Comparison of ENCODE assay signal across 14 cellular contexts in the genomic region with DNA sequence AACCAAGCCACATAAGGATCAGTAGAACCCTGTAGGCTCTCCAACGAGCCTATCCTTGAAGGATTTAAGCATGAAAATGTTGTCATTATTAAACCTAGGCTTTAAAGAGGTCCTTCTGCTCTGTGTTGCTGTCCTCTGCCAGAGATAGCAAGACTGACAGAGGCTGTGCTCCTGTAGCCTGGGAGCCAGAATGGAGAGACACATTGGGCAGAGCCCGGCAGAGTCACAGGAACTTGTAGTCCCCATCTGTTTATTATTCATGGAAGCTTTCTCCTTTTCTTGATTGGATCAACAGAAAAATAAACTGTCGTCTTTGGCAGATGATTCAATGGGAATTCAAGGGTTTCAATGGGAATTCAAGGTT. TPM values are rescaled to one million over a fixed set of nuclear protein-coding genes. Genes with fewer than 3 reads are reported as not detected.
DNase-seq lines count a peak whose midpoint lies in the region; ATAC-seq and TF ChIP-seq lines count a peak whose summit lies in the region.
"Had no signal": no experiment of that assay in that cellular context is flagged by ENCODE, and none has a peak within 500 bp of the region (broad histone marks: within the 10 kb centered on the region; RNA-seq: fewer than 3 reads in every experiment).

No MANE protein-coding gene starts in this region.

- H3K27me3 ChIP-seq in OCI-LY1 (ENCODE audit: insufficient read depth, low read length): no peaks in the 10 kb centered on the region
- no peaks in the 10 kb centered on the region for H3K27me3 ChIP-seq in endodermal cell (ENCODE audit: control insufficient read depth, insufficient read depth, low read length, poor library complexity, severe bottlenecking)
- no peaks in the 10 kb centered on the region for H3K27me3 ChIP-seq in smooth muscle cell (ENCODE audit: low read depth)
- no peaks in the 10 kb centered on the region for H3K27me3 ChIP-seq in SJCRH30

- peak overlapping the region; percentile 40; the same call in 1 of the 2 replicates for H3K4me2 ChIP-seq in OCI-LY1 (ENCODE audit: low read length)
- peak overlapping the region; percentile 35 for H3K4me2 ChIP-seq in smooth muscle cell

- no peaks in the 10 kb centered on the region for H3F3A ChIP-seq in OCI-LY1 (ENCODE audit: insufficient read depth, low read length)
- H3F3A ChIP-seq in smooth muscle cell (ENCODE audit: low read depth): no peaks in the 10 kb centered on the region

- H3K27ac ChIP-seq in OCI-LY1 (ENCODE audit: low read depth, low read length, poor library complexity, severe bottlenecking) (peak overlapping the region; percentile 46), endodermal cell (ENCODE audit: low read depth, low read length) (no peak overlapping the region), smooth muscle cell (ENCODE audit: low read depth) (no peak overlapping the region), SJCRH30 (no peak overlapping the region)

- H3K36me3 Mint-ChIP-seq in activated CD8-positive, alpha-beta memory T cell treated with anti-CD3 and anti-CD28 coated beads, Interleukin-2, amount 10 ng/mL, durations not matched to agents 7 days and 5 days: peaks cover 45% of the 10 kb centered on the region
- peaks cover 3% of the 10 kb centered on the region for H3K36me3 Mint-ChIP-seq in endodermal cell (ENCODE audit: low read depth)

- peaks cover 33% of the 10 kb centered on the region for H3K4me1 ChIP-seq in OCI-LY1 (ENCODE audit: insufficient read depth, low read length, severe bottlenecking)
- H3K4me1 ChIP-seq in endodermal cell (ENCODE audit: control insufficient read depth, insufficient read depth, low read length): peaks cover 16% of the 10 kb centered on the region
- no peaks in the 10 kb centered on the region for H3K4me1 ChIP-seq in smooth muscle cell (ENCODE audit: low read depth)
- H3K4me1 ChIP-seq in SJCRH30: no peaks in the 10 kb centered on the region

- no peak overlapping the region for H3K4me3 ChIP-seq in OCI-LY1 (ENCODE audit: low read depth, low read length, poor library complexity, severe bottlenecking)
- peak overlapping the region; percentile 11 for H3K4me3 ChIP-seq in endodermal cell (ENCODE audit: low read length)
- no peak overlapping the region for H3K4me3 ChIP-seq in smooth muscle cell
- no peak overlapping the region for H3K4me3 ChIP-seq in SJCRH30

- ATAC-seq in activated CD8-positive, alpha-beta memory T cell treated with anti-CD3 and anti-CD28 coated beads, Interleukin-2, amount 10 ng/mL, durations not matched to agents 7 days and 5 days: peak; percentile 28
- no peak for ATAC-seq in GM18498 (IDR thresholded peaks at IDR 0.05; ENCODE audit: unreplicated experiment)

- no peaks in the 10 kb centered on the region for H3K9me2 ChIP-seq in OCI-LY1 (ENCODE audit: low read depth, low read length)

- H3K4me1 Mint-ChIP-seq in activated CD8-positive, alpha-beta memory T cell treated with anti-CD3 and anti-CD28 coated beads, Interleukin-2, amount 10 ng/mL, durations not matched to agents 7 days and 5 days: peaks cover 78% of the 10 kb centered on the region
- H3K4me1 Mint-ChIP-seq in endodermal cell: peaks cover 30% of the 10 kb centered on the region

- H3K9me3 Mint-ChIP-seq in activated CD8-positive, alpha-beta memory T cell treated with anti-CD3 and anti-CD28 coated beads, Interleukin-2, amount 10 ng/mL, durations not matched to agents 7 days and 5 days (ENCODE audit: low read depth): peaks cover 20% of the 10 kb centered on the region
- peaks cover 9% of the 10 kb centered on the region for H3K9me3 Mint-ChIP-seq in endodermal cell

- H3K4me3 Mint-ChIP-seq in activated CD8-positive, alpha-beta memory T cell treated with anti-CD3 and anti-CD28 coated beads, Interleukin-2, amount 10 ng/mL, durations not matched to agents 7 days and 5 days: peak overlapping the region; percentile 70
- no peak overlapping the region for H3K4me3 Mint-ChIP-seq in endodermal cell

- H3K9me3 ChIP-seq in OCI-LY1 (ENCODE audit: low read length) (0 out of 2 replicates have a peak, but pooled peaks cover 2% of the 10 kb centered on the region), endodermal cell (ENCODE audit: control insufficient read depth, low read length) (peaks cover 25% of the 10 kb centered on the region), smooth muscle cell (replicated peaks; ENCODE audit: low read depth) (peaks cover 13% of the 10 kb centered on the region), SJCRH30 (replicated peaks) (no peaks in the 10 kb centered on the region)

- no peak for DNase-seq in activated CD8-positive, alpha-beta memory T cell treated with anti-CD3 and anti-CD28 coated beads, Interleukin-2, amount 10 ng/mL, durations not matched to agents 7 days and 5 days
- DNase-seq in activated CD8-positive, alpha-beta memory T cell treated with anti-CD3 and anti-CD28 coated beads, Interleukin-2, amount 50 U/mL, for 4 hours: no peak
- DNase-seq in endodermal cell (no peak), smooth muscle cell (lab: John Stamatoyannopoulos, UW; ENCODE audit: unreplicated experiment) (no peak), SHP77 treated with DMSO at 0.1 percent for 48 hours (lab: John Stamatoyannopoulos, UW) (no peak), SJCRH30 (no peak)
- DNase-seq: erythroblast; NCI-H1048; NCI-H748 treated with DMSO at 0.1 percent for 48 hours; stimulated activated CD4-positive, alpha-beta T cell treated with anti-CD3 and anti-CD28 coated beads, Interleukin-2, amount 100 ng/mL, for 48 hours had no signal

- H2AFZ ChIP-seq in OCI-LY1 (ENCODE audit: low read length) (no peak overlapping the region), smooth muscle cell (ENCODE audit: low read depth) (peak overlapping the region; percentile 61)

- H3K36me3 ChIP-seq in OCI-LY1 (ENCODE audit: insufficient read depth, low read length) (no peaks in the 10 kb centered on the region), endodermal cell (ENCODE audit: control insufficient read depth, insufficient read depth, low read length) (no peaks in the 10 kb centered on the region), smooth muscle cell (ENCODE audit: low read depth) (no peaks in the 10 kb centered on the region), SJCRH30 (no peaks in the 10 kb centered on the region)

- TF ChIP-seq CTCF in OCI-LY1 (IDR thresholded peaks at IDR 0.05; ENCODE audit: low read length) (no peak), endodermal cell (conservative IDR thresholded peaks at IDR 0.05) (no peak), smooth muscle cell (IDR thresholded peaks at IDR 0.05; ENCODE audit: borderline replicate concordance, insufficient read depth, poor library complexity, severe bottlenecking) (no peak)

- H3K79me2 ChIP-seq in OCI-LY1 (ENCODE audit: insufficient read depth, low read length) (no peaks in the 10 kb centered on the region), smooth muscle cell (ENCODE audit: low read depth) (no peaks in the 10 kb centered on the region)

- H4K20me1 ChIP-seq in OCI-LY1 (ENCODE audit: insufficient read depth, low read length) (no peaks in the 10 kb centered on the region), smooth muscle cell (ENCODE audit: low read depth) (no peaks in the 10 kb centered on the region)

- H3K27ac Mint-ChIP-seq in activated CD8-positive, alpha-beta memory T cell treated with anti-CD3 and anti-CD28 coated beads, Interleukin-2, amount 10 ng/mL, durations not matched to agents 7 days and 5 days: peak overlapping the region; percentile 93
- peak overlapping the region; percentile 84 for H3K27ac Mint-ChIP-seq in endodermal cell

- no peaks in the 10 kb centered on the region for H3K27me3 Mint-ChIP-seq in activated CD8-positive, alpha-beta memory T cell treated with anti-CD3 and anti-CD28 coated beads, Interleukin-2, amount 10 ng/mL, durations not matched to agents 7 days and 5 days
- no peaks in the 10 kb centered on the region for H3K27me3 Mint-ChIP-seq in endodermal cell (ENCODE audit: insufficient read depth)

- 51 to 69% methylated on average over 3 of the region's 3 CpGs for WGBS in endodermal cell (ENCODE audit: insufficient coverage in 1 of 2, insufficient read length in 1 of 2), 2 experiments
- WGBS in smooth muscle cell (ENCODE audit: low lambda C conversion rate): 56% methylated on average over 3 of the region's 3 CpGs

- CTCF ChIA-PET in activated CD8-positive, alpha-beta memory T cell treated with anti-CD3 and anti-CD28 coated beads, Interleukin-2, amount 10 ng/mL, durations not matched to agents 7 days and 5 days (lab: Charles Lee): interaction anchor here (0.6 to 3.5 kb wide), 8 partner anchors 9 to 329 kb away, joined by 3 to 27 read pairs (median 4); a partner anchor contains a TSS

- H3K9ac ChIP-seq in OCI-LY1 (ENCODE audit: low read length) (no peak overlapping the region), endodermal cell (ENCODE audit: extremely low read depth, low read length, poor library complexity, severe bottlenecking) (peak overlapping the region; percentile 36), smooth muscle cell (ENCODE audit: low read depth) (no peak overlapping the region)

RNA-seq across cellular contexts. Expression of a gene that starts 19.2 kb away (rescaled TPM):
- 100 to 1,000 TPM in 1 of 2 experiments, 10 to 100 TPM in 1; 59.3 to 105 TPM for total RNA-seq in activated CD8-positive, alpha-beta memory T cell treated with anti-CD3 and anti-CD28 coated beads, Interleukin-2, amount 10 ng/mL, durations not matched to agents 7 days and 5 days
- total RNA-seq in endodermal cell (not detected), smooth muscle cell (not detected in 2 replicates)
- not detected for polyA plus RNA-seq in endodermal cell (2013, experiment 1 of 2)
- polyA plus RNA-seq in endodermal cell (2013, experiment 2 of 2): not detected
- not detected in 2 replicates for polyA plus RNA-seq in smooth muscle cell
- total RNA-seq in SJCRH30 (2014; rRNA removed; shearing (Covaris generic)): not detected in 2 replicates
- total RNA-seq: osteocyte, SK-MEL-5 had no signal

RNA-seq across cellular contexts. Expression of a gene that starts 45.6 kb away (rescaled TPM):
- 100 to 1,000 TPM; 304 to 332 TPM for total RNA-seq in activated CD8-positive, alpha-beta memory T cell treated with anti-CD3 and anti-CD28 coated beads, Interleukin-2, amount 10 ng/mL, durations not matched to agents 7 days and 5 days
- 1 to 10 TPM in 1 of 2 donors, under 1 TPM in 1; 0.55 to 1.1 TPM for total RNA-seq in endodermal cell
- polyA plus RNA-seq in endodermal cell (2013, experiment 1 of 2): 2.5 TPM
- 3.1 TPM for polyA plus RNA-seq in endodermal cell (2013, experiment 2 of 2)
- not detected in 2 replicates for total RNA-seq in smooth muscle cell
- 0.37 TPM in 1 of 2 replicates, not detected in the other for polyA plus RNA-seq in smooth muscle cell
- not detected in 2 replicates for total RNA-seq in SJCRH30 (2014; rRNA removed; shearing (Covaris generic))
- total RNA-seq: osteocyte, SK-MEL-5 had no signal

Comparison
In these comparisons a context has a peak if more than half of its experiments do, and no peak if none do; other contexts are left out.
1. RNA of a gene that starts 19.2 kb away (total RNA-seq): 59.3 to 105 TPM in activated CD8-positive, alpha-beta memory T cell treated with anti-CD3 and anti-CD28 coated beads, Interleukin-2, amount 10 ng/mL, durations not matched to agents 7 days and 5 days; not detected in endodermal cell, not detected in smooth muscle cell and not detected in SJCRH30; every median in the first group is over 10 times any median in the second.
2. RNA of a gene that starts 45.6 kb away (total RNA-seq): 304 to 332 TPM in activated CD8-positive, alpha-beta memory T cell treated with anti-CD3 and anti-CD28 coated beads, Interleukin-2, amount 10 ng/mL, durations not matched to agents 7 days and 5 days; 0.55 to 1.1 TPM in endodermal cell, not detected in SJCRH30 and not detected in smooth muscle cell; every median in the first group is over 100 times any median in the second.